Comparison of ENCODE assay signal across 8 cellular contexts in genomic region chr1:159088050-159088449, GRCh38. TPM values are rescaled to one million over a fixed set of nuclear protein-coding genes. Genes with fewer than 3 reads are reported as not detected.
DNase-seq lines count a peak whose midpoint lies in the region; ATAC-seq lines count a peak whose summit lies in the region.

No MANE protein-coding gene starts in this region.

- ATAC-seq in GM19351 (IDR thresholded peaks at IDR 0.05; ENCODE audit: unreplicated experiment) (no peak), GM18909 (IDR thresholded peaks at IDR 0.05; ENCODE audit: poor library complexity, unreplicated experiment) (no peak), HG02588 (IDR thresholded peaks at IDR 0.05; ENCODE audit: unreplicated experiment) (no peak)

- peak; percentile 79 for DNase-seq in GF-D8 (lab: John Stamatoyannopoulos, UW)
- DNase-seq in NCI-H226 = peak; percentile 79
- peak; percentile 58 for DNase-seq in amniotic stem cell (lab: John Stamatoyannopoulos, UW)
- DNase-seq in myocyte (ENCODE audit: low read depth) = peak; percentile 48
- DNase-seq in COR-L47 (lab: John Stamatoyannopoulos, UW) = no peak

RNA-seq across cellular contexts. Expression of gene AIM2, which starts 11.5 kb away (rescaled TPM):
- total RNA-seq in myocyte = not detected in 2 replicates
- polyA plus RNA-seq in myocyte (2012) = not detected
